ENCODE assay signal across 1 cellular context in genomic region chr3:105369501-105370371, GRCh38.
A peak's percentile ranks its signal among the peaks of the same experiment; 100 is the strongest.
TF ChIP-seq lines count a peak whose summit lies in the region.

No MANE protein-coding gene starts in this region.

TF ChIP-seq in GM12878, 131 proteins besides CTCF, POLR2A, EP300 and RAD21 (continued from another document):
- no peak for TF ChIP-seq E2F8 (IDR thresholded peaks at IDR 0.05; ENCODE audit: low read depth, partially characterized antibody)
- 0 out of 2 replicates have a peak, but pooled peaks have one; percentile 6 for TF ChIP-seq NR2F1 (conservative IDR thresholded peaks at IDR 0.05)
- no peak for TF ChIP-seq SPI1 (IDR thresholded peaks at IDR 0.05; ENCODE audit: borderline replicate concordance, insufficient read depth, low read depth, low read length)
- TF ChIP-seq POLR2AphosphoS5 (IDR thresholded peaks at IDR 0.05; ENCODE audit: low read length): 0 out of 2 replicates have a peak, but pooled peaks have one; percentile 13
- TF ChIP-seq SMC3 (IDR thresholded peaks at IDR 0.05; ENCODE audit: borderline replicate concordance, low read length): peak; percentile 73; the same call in 1 of the 2 replicates
- peak; percentile 84; the same call in 1 of the 2 replicates for TF ChIP-seq SMARCA5 (IDR thresholded peaks at IDR 0.05)
- TF ChIP-seq RELA (IDR thresholded peaks at IDR 0.05; ENCODE audit: borderline replicate concordance, partially characterized antibody): no peak
- TF ChIP-seq RUNX3 (IDR thresholded peaks at IDR 0.05; ENCODE audit: low read length): no peak; the same call in 1 of the 2 replicates
- 0 out of 2 replicates have a peak, but pooled peaks have one; percentile 2 for TF ChIP-seq ASH2L (IDR thresholded peaks at IDR 0.05; ENCODE audit: borderline replicate concordance, low read depth)
- TF ChIP-seq IKZF2 (IDR thresholded peaks at IDR 0.05): no peak
- 0 out of 2 replicates have a peak, but pooled peaks have one; percentile 44 for TF ChIP-seq ZNF24 (IDR thresholded peaks at IDR 0.05)
- 0 out of 2 replicates have a peak, but pooled peaks have one; percentile 7 for TF ChIP-seq NBN (IDR thresholded peaks at IDR 0.05)
- TF ChIP-seq, protein P1, sequence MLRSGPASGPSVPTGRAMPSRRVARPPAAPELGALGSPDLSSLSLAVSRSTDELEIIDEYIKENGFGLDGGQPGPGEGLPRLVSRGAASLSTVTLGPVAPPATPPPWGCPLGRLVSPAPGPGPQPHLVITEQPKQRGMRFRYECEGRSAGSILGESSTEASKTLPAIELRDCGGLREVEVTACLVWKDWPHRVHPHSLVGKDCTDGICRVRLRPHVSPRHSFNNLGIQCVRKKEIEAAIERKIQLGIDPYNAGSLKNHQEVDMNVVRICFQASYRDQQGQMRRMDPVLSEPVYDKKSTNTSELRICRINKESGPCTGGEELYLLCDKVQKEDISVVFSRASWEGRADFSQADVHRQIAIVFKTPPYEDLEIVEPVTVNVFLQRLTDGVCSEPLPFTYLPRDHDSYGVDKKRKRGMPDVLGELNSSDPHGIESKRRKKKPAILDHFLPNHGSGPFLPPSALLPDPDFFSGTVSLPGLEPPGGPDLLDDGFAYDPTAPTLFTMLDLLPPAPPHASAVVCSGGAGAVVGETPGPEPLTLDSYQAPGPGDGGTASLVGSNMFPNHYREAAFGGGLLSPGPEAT (IDR thresholded peaks at IDR 0.05; ENCODE audit: low read depth): no peak
- no peak for TF ChIP-seq SP1 (IDR thresholded peaks at IDR 0.05; ENCODE audit: low read depth, low read length)
- TF ChIP-seq TARDBP (IDR thresholded peaks at IDR 0.05; ENCODE audit: borderline replicate concordance): 0 out of 2 replicates have a peak, but pooled peaks have one; percentile 19
- no peak for TF ChIP-seq PKNOX1 (IDR thresholded peaks at IDR 0.05)
